Comparison of ENCODE assay signal across 8 cellular contexts in genomic region chr4:173170210-173170778, GRCh38. TPM values are rescaled to one million over a fixed set of nuclear protein-coding genes. Genes with fewer than 3 reads are reported as not detected.
DNase-seq lines count a peak whose midpoint lies in the region; ATAC-seq and TF ChIP-seq lines count a peak whose summit lies in the region.

No MANE protein-coding gene starts in this region.

- no peak for ATAC-seq in GM21423 (IDR thresholded peaks at IDR 0.05; ENCODE audit: unreplicated experiment)
- ATAC-seq in HG03469 (IDR thresholded peaks at IDR 0.05; ENCODE audit: unreplicated experiment): no peak

- intact Hi-C loops in breast epithelium (cut with DNase I; ENCODE audit: low total_unique reads): no loop called here

- TF ChIP-seq POLR2A in breast epithelium (IDR thresholded peaks at IDR 0.05): no peak

- DNase-seq in breast epithelium (ENCODE audit: low spot score in 2 of 2) (no peak), mesothelial cell of epicardium (ENCODE audit: low spot score in 2 of 2, unreplicated experiment in 2 of 2) (no peak), epidermal melanocyte (ENCODE audit: insufficient read length, low spot score) (no peak)
- DNase-seq in effector CD8-positive, alpha-beta T cell (lab: John Stamatoyannopoulos, UW): no peak

- TF ChIP-seq CTCF in 22Rv1 (IDR thresholded peaks at IDR 0.05): no peak
- TF ChIP-seq CTCF in breast epithelium (IDR thresholded peaks at IDR 0.05): no peak
- no peak for TF ChIP-seq CTCF in mesothelial cell of epicardium (IDR thresholded peaks at IDR 0.05; ENCODE audit: unreplicated experiment)

- H3K4me1 Mint-ChIP-seq in mesothelial cell of epicardium: peaks cover 22% of the 10 kb centered on the region

- no peaks in the 10 kb centered on the region for H3K27me3 Mint-ChIP-seq in mesothelial cell of epicardium (ENCODE audit: low read depth)

- peak overlapping the region; percentile 97 for H3K27ac ChIP-seq in 22Rv1
- peak overlapping the region; percentile 96 for H3K27ac ChIP-seq in HUES48 (ENCODE audit: low read depth, low read length)
- peak overlapping the region; percentile 92 to 97 for H3K27ac ChIP-seq in breast epithelium

- peak overlapping the region; percentile 81 for H3K4me3 Mint-ChIP-seq in mesothelial cell of epicardium

- peak overlapping the region; percentile 76; the same call in 1 of the 2 replicates for H3K9ac ChIP-seq in HUES48 (ENCODE audit: low read depth, low read length)

- H3K27me3 ChIP-seq in HUES48 (ENCODE audit: control insufficient read depth, insufficient read depth, low read length) (no peaks in the 10 kb centered on the region), breast epithelium (no peaks in the 10 kb centered on the region)

- H3K9me3 Mint-ChIP-seq in mesothelial cell of epicardium: no peaks in the 10 kb centered on the region

- no peaks in the 10 kb centered on the region for H3K36me3 Mint-ChIP-seq in mesothelial cell of epicardium

- peaks cover 14% of the 10 kb centered on the region; the same call in 1 of the 2 replicates for H3K36me3 ChIP-seq in HUES48 (ENCODE audit: control insufficient read depth, insufficient read depth, low read length)
- no peaks in the 10 kb centered on the region for H3K36me3 ChIP-seq in breast epithelium

- H3K4me3 ChIP-seq in HUES48 (ENCODE audit: low read depth, low read length) (peak overlapping the region; percentile 92), breast epithelium (peak overlapping the region; percentile 86 to 96 (median 88))

- H3K9me3 ChIP-seq in HUES48 (ENCODE audit: control insufficient read depth, insufficient read depth, low read length): no peaks in the 10 kb centered on the region
- H3K9me3 ChIP-seq in breast epithelium: no peaks in the 10 kb centered on the region

- peak overlapping the region; percentile 90 for H3K27ac Mint-ChIP-seq in mesothelial cell of epicardium

- H3K4me1 ChIP-seq in HUES48 (ENCODE audit: control insufficient read depth, insufficient read depth, low read length): peaks cover 54% of the 10 kb centered on the region
- peaks cover 0 to 8% of the 10 kb centered on the region in 2 donors for H3K4me1 ChIP-seq in breast epithelium

RNA-seq across cellular contexts. Expression of gene GALNT7, which starts 1.7 kb away (rescaled TPM):
- total RNA-seq in breast epithelium: 10 to 100 TPM; 10.7 to 67.2 (median 52.2) TPM
- total RNA-seq in mesothelial cell of epicardium: 35.8 to 38.8 TPM (median 36.7 TPM) in 3 replicates
